8 cellular contexts compared by ENCODE assay signal in the genomic region with DNA sequence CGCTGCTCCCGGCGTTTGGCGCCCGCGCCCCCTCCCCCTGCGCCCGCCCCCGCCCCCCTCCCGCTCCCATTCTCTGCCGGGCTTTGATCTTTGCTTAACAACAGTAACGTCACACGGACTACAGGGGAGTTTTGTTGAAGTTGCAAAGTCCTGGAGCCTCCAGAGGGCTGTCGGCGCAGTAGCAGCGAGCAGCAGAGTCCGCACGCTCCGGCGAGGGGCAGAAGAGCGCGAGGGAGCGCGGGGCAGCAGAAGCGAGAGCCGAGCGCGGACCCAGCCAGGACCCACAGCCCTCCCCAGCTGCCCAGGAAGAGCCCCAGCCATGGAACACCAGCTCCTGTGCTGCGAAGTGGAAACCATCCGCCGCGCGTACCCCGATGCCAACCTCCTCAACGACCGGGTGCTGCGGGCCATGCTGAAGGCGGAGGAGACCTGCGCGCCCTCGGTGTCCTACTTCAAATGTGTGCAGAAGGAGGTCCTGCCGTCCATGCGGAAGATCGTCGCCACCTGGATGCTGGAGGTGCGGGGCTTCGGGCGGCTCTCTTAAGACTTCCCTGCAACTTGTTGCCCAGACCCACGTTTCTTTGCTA. TPM values are rescaled to one million over a fixed set of nuclear protein-coding genes. Genes with fewer than 3 reads are reported as not detected.
DNase-seq lines count a peak whose midpoint lies in the region; ATAC-seq and TF ChIP-seq lines count a peak whose summit lies in the region.

A gene (plus strand): TSS at position 162 of the 587 bp plus-strand sequence. CDS start 158 bp downstream, at position 320.

- peak within 1 kb of the TSS; percentile 81 to 98 (median 87) for H3K4me3 Mint-ChIP-seq in CD8-positive, alpha-beta memory T cell
- H3K4me3 Mint-ChIP-seq in MCF 10A (ENCODE audit: unreplicated experiment) = peak within 1 kb of the TSS; percentile 98

- H3K27ac ChIP-seq in CD8-positive, alpha-beta memory T cell (ENCODE audit: low read depth, low read length) = no peak within 1 kb of the TSS
- peak within 1 kb of the TSS; percentile 69 for H3K27ac ChIP-seq in HL-60 (replicated peaks)

- H3K36me3 Mint-ChIP-seq in CD8-positive, alpha-beta memory T cell = no peaks in the 10 kb centered on the region
- peaks cover 29% of the 10 kb centered on the region for H3K36me3 Mint-ChIP-seq in MCF 10A (ENCODE audit: insufficient read depth, unreplicated experiment)

- H3K4me1 ChIP-seq in CD8-positive, alpha-beta memory T cell (ENCODE audit: insufficient read depth, low read length) = peaks cover 39% of the 10 kb centered on the region
- H3K4me1 ChIP-seq in iPS-15b (ENCODE audit: control insufficient read depth, insufficient read depth, low read length) = peaks cover 3% of the 10 kb centered on the region

- DNase-seq in CD8-positive, alpha-beta memory T cell = peak in 3 of 5 donors; percentile 15 to 48 (median 21)
- DNase-seq in HL-60 (ENCODE audit: low read depth in 1 of 2, low spot score in 1 of 2) = peak; percentile 33 to 75
- DNase-seq in SHP77 (lab: John Stamatoyannopoulos, UW) = peak; percentile 55 to 66
- peak; percentile 88 for DNase-seq in MCF 10A (ENCODE audit: unreplicated experiment)
- peak; percentile 88 for DNase-seq in retina
- no peak for DNase-seq in NCI-H2029 (lab: John Stamatoyannopoulos, UW)

- peaks cover 30 to 36% of the 10 kb centered on the region in 2 donors for H3K27me3 Mint-ChIP-seq in CD8-positive, alpha-beta memory T cell
- no peaks in the 10 kb centered on the region for H3K27me3 Mint-ChIP-seq in MCF 10A (ENCODE audit: insufficient read depth, unreplicated experiment)

- no peaks in the 10 kb centered on the region for H3K36me3 ChIP-seq in CD8-positive, alpha-beta memory T cell (ENCODE audit: insufficient read depth, low read length)
- peaks cover 18% of the 10 kb centered on the region for H3K36me3 ChIP-seq in iPS-15b (ENCODE audit: control insufficient read depth, insufficient read depth, low read length)

- H3K9me3 Mint-ChIP-seq in CD8-positive, alpha-beta memory T cell = no peaks in the 10 kb centered on the region
- H3K9me3 Mint-ChIP-seq in MCF 10A (ENCODE audit: unreplicated experiment) = no peaks in the 10 kb centered on the region

- no peak for ATAC-seq in GM21737 (IDR thresholded peaks at IDR 0.05; ENCODE audit: unreplicated experiment)

- peaks cover 24 to 45% (median 32%) of the 10 kb centered on the region in 3 donors for H3K4me1 Mint-ChIP-seq in CD8-positive, alpha-beta memory T cell
- peaks cover 8% of the 10 kb centered on the region for H3K4me1 Mint-ChIP-seq in MCF 10A (ENCODE audit: insufficient read depth, unreplicated experiment)

- CTCF ChIA-PET in CD8-positive, alpha-beta memory T cell (lab: Charles Lee) = interaction anchor here (1.1 kb wide), 1 partner anchor 348 kb away, joined by 4 read pairs; no protein-coding TSS in a partner anchor
- CTCF ChIA-PET in MCF 10A (lab: Yijun Ruan, JAX) = interaction anchor here (0.6 to 2.5 kb wide), 4 partner anchors 19 to 540 kb away, joined by 3 to 9 read pairs (median 3); no protein-coding TSS in a partner anchor

- intact Hi-C loops in MCF 10A (cut with micrococcal nuclease) = loop anchor here (2.0 to 5.0 kb wide), 3 partner anchors 198 to 1384 kb away; no protein-coding TSS in a partner anchor

- H3K4me3 ChIP-seq in CD8-positive, alpha-beta memory T cell (ENCODE audit: low read length) = peak within 1 kb of the TSS; percentile 38
- H3K4me3 ChIP-seq in HL-60 (replicated peaks; ENCODE audit: insufficient read depth, low read length) (peak within 1 kb of the TSS; percentile 52), iPS-15b (ENCODE audit: low read depth, low read length) (peak within 1 kb of the TSS; percentile 83)

- TF ChIP-seq CTCF in HL-60 (IDR thresholded peaks at IDR 0.05; ENCODE audit: insufficient read depth, low read length) (no peak), MCF 10A (IDR thresholded peaks at IDR 0.05; ENCODE audit: unreplicated experiment) (no peak)

- H3K27me3 ChIP-seq in CD8-positive, alpha-beta memory T cell (ENCODE audit: insufficient read depth, low read length, poor library complexity, severe bottlenecking) = peaks cover 37% of the 10 kb centered on the region
- H3K27me3 ChIP-seq in HL-60 (ENCODE audit: insufficient read depth, poor library complexity, severe bottlenecking) (peaks cover 33% of the 10 kb centered on the region), iPS-15b (ENCODE audit: control insufficient read depth, insufficient read depth, low read length) (peaks cover 18% of the 10 kb centered on the region)

- POLR2A ChIA-PET in CD8-positive, alpha-beta memory T cell (lab: Charles Lee) = no interaction called here
- POLR2A ChIA-PET in MCF 10A (lab: Yijun Ruan, JAX) = interaction anchor here (0.6 to 3.6 kb wide), 10 partner anchors 24 to 541 kb away, joined by 3 to 32 read pairs (median 5); no protein-coding TSS in a partner anchor

- no peaks in the 10 kb centered on the region for H3K9me3 ChIP-seq in CD8-positive, alpha-beta memory T cell (ENCODE audit: low read length)
- H3K9me3 ChIP-seq in iPS-15b (ENCODE audit: control insufficient read depth, insufficient read depth, low read length) = no peaks in the 10 kb centered on the region

- peak within 1 kb of the TSS; percentile 54 for H3K9ac ChIP-seq in iPS-15b (ENCODE audit: low read depth, low read length)

- H3K27ac Mint-ChIP-seq in CD8-positive, alpha-beta memory T cell = peak within 1 kb of the TSS in 5 of 8 donors; percentile 23 to 93 (median 32)
- peak within 1 kb of the TSS; percentile 89 for H3K27ac Mint-ChIP-seq in MCF 10A (ENCODE audit: low read depth, unreplicated experiment)

- BruUV-seq in MCF 10A (replicated peaks; lab: Mats Ljungman, UMichigan) = TSS peak; percentile 72

RNA-seq across cellular contexts. Expression of the gene that starts here (rescaled TPM):
- total RNA-seq in CD8-positive, alpha-beta memory T cell = 1 to 10 TPM; 2.8 to 3.8 TPM
- 0.18 TPM for polyA plus RNA-seq in CD8-positive, alpha-beta memory T cell
- 96.6 and 106 TPM in 2 replicates for total RNA-seq in MCF 10A (2022)

Comparison
In these comparisons a context has a peak if more than half of its experiments do, and no peak if none do; other contexts are left out.
1. RNA of the gene that starts here (total RNA-seq): 96.6 to 106 TPM in MCF 10A; 2.8 to 3.8 TPM in CD8-positive, alpha-beta memory T cell; every median in the first group is over 10 times any median in the second.
2. Peak in every context shown above with its lines, with median percentiles within 50 percentile points of each other: H3K4me3 ChIP-seq.